ENCODE assay signal across 2 cellular contexts in the genomic region with DNA sequence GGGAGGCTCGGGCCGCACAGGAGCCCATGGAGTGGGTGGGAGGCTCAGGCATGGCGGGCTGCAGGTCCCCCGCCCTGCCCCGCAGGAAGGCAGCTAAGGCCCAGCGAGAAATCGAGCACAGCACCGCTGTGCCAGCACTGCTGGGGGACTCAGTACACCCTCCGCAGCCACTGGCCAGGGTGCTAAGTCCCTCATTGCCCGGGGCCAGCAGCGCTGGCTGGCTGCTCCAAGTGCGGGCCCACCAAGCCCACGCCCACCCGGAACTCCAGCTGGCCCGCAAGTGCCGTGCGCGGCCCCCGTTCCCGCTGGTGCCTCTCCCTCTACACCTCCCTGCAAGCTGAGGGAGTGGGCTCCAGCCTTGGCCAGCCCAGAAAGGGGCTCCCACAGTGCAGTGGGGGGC.
DNase-seq lines count a peak whose midpoint lies in the region; TF ChIP-seq lines count a peak whose summit lies in the region.
"Not testable (repeated sequence)": the region's sequence is repeated elsewhere in the genome, so short reads cannot be mapped to it uniquely, and the experiment has no call there.

No MANE protein-coding gene starts in this region.

- H3K27me3 ChIP-seq in esophagus muscularis mucosa, testis: not testable (repeated sequence)

- not testable (repeated sequence) for TF ChIP-seq POLR2A in esophagus muscularis mucosa (IDR thresholded peaks at IDR 0.05; ENCODE audit: low read depth); testis (IDR thresholded peaks at IDR 0.05)

- peaks cover 0 to 14% (median 11%) of the 10 kb centered on the region in 4 donors for H3K4me1 ChIP-seq in esophagus muscularis mucosa
- not testable (repeated sequence) for H3K4me1 ChIP-seq in testis

- 96% methylated on average over 7 of the region's 20 CpGs for WGBS in esophagus muscularis mucosa
- 65% methylated on average over 19 of the region's 20 CpGs; no CpG with 5 or more reads in 1 of the 2 donors for WGBS in testis, 2 donors

- DNase-seq in esophagus muscularis mucosa (ENCODE audit: extremely low spot score): peak; percentile 31
- not testable (repeated sequence) for DNase-seq in testis

- H3K27ac ChIP-seq in esophagus muscularis mucosa (replicated peaks in 1 of 4); testis: not testable (repeated sequence)

- intact Hi-C loops in esophagus muscularis mucosa (cut with DNase I); testis (cut with DNase I; ENCODE audit: low total_unique reads): not testable (repeated sequence)

- not testable (repeated sequence) for TF ChIP-seq EP300 in esophagus muscularis mucosa (IDR thresholded peaks at IDR 0.05)

- H3K9me3 ChIP-seq in esophagus muscularis mucosa, testis: not testable (repeated sequence)

- not testable (repeated sequence) for H3K36me3 ChIP-seq in esophagus muscularis mucosa; testis (ENCODE audit: low read depth, missing control alignments)

- not testable (repeated sequence) for H3K4me3 ChIP-seq in esophagus muscularis mucosa
- peak overlapping the region; percentile 5 to 10 for H3K4me3 ChIP-seq in testis

- TF ChIP-seq CTCF in esophagus muscularis mucosa (IDR thresholded peaks at IDR 0.05); testis (IDR thresholded peaks at IDR 0.05): not testable (repeated sequence)
